8 cellular contexts compared by ENCODE assay signal in genomic region chr12:131827961-131828534, GRCh38. TPM values are rescaled to one million over a fixed set of nuclear protein-coding genes. Genes with fewer than 3 reads are reported as not detected.
DNase-seq lines count a peak whose midpoint lies in the region; ATAC-seq and TF ChIP-seq lines count a peak whose summit lies in the region.

Gene MMP17, plus strand, starts transcription at chr12:131828393. Its CDS starts 102 bp downstream, at chr12:131828495.

- POLR2A ChIA-PET in T-cell (lab: Charles Lee): no interaction called here

- no peaks in the 10 kb centered on the region for H3K9me3 ChIP-seq in ectodermal cell (ENCODE audit: control insufficient read depth, low read length)
- H3K9me3 ChIP-seq in tibial artery: peaks cover 0 to 5% (median 0%) of the 10 kb centered on the region in 3 donors

- peak within 1 kb of the TSS; percentile 52 for H3K9ac ChIP-seq in mesendoderm (ENCODE audit: low read length)

- TF ChIP-seq CTCF in GM12873 (IDR thresholded peaks at IDR 0.05; ENCODE audit: insufficient read depth, low read depth, low read length, missing control alignments) (peak; percentile 36), tibial artery (IDR thresholded peaks at IDR 0.05) (no peak)

- H2BK120ac ChIP-seq in mesendoderm (ENCODE audit: low read depth, low read length): no peak within 1 kb of the TSS

- H3K4me3 ChIP-seq in ectodermal cell (ENCODE audit: insufficient read depth, low read depth, low read length) (peak within 1 kb of the TSS; percentile 50), mesendoderm (ENCODE audit: low read length) (peak within 1 kb of the TSS; percentile 15), tibial artery (peak within 1 kb of the TSS; percentile 44 to 49)

- DNase-seq in ACHN (peak; percentile 82), T-cell (peak in 10 of 34 experiments; percentile 8 to 47 (median 26)), mesendoderm (peak; percentile 77), tibial artery (no peak), NCI-H774 (lab: John Stamatoyannopoulos, UW) (no peak)

- H3K4me1 ChIP-seq in ectodermal cell (ENCODE audit: control insufficient read depth, insufficient read depth, low read length) (peaks cover 18% of the 10 kb centered on the region), mesendoderm (ENCODE audit: control insufficient read depth, low read depth, low read length) (no peaks in the 10 kb centered on the region), tibial artery (peaks cover 0 to 56% (median 40%) of the 10 kb centered on the region in 4 donors)

- H3K27ac ChIP-seq in ectodermal cell (ENCODE audit: insufficient read depth, low read depth, low read length, poor library complexity, severe bottlenecking): no peak within 1 kb of the TSS
- no peak within 1 kb of the TSS for H3K27ac ChIP-seq in mesendoderm (ENCODE audit: low read depth, low read length)
- no peak within 1 kb of the TSS for H3K27ac ChIP-seq in tibial artery

- H3K79me1 ChIP-seq in mesendoderm (ENCODE audit: low read length): no peaks in the 10 kb centered on the region

- peak within 1 kb of the TSS; percentile 57 to 73 (median 68) for H3K4me3 Mint-ChIP-seq in T-cell

- ATAC-seq in HG03175 (IDR thresholded peaks at IDR 0.05; ENCODE audit: unreplicated experiment) (peak; percentile 51), T-cell (replicated peaks in 1 of 4) (peak; percentile 35 to 79 (median 50))

- no peak within 1 kb of the TSS for H4K8ac ChIP-seq in mesendoderm (ENCODE audit: low read depth, low read length)

- peak within 1 kb of the TSS; percentile 52 for H3K4me2 ChIP-seq in mesendoderm (ENCODE audit: low read length)

- H3K79me2 ChIP-seq in mesendoderm (ENCODE audit: control insufficient read depth, insufficient read depth, low read length): no peaks in the 10 kb centered on the region

- CTCF ChIA-PET in T-cell (lab: Charles Lee): no interaction called here

- peaks cover 56% of the 10 kb centered on the region for H3K27me3 ChIP-seq in ectodermal cell (ENCODE audit: control insufficient read depth, insufficient read depth, low read length, poor library complexity, severe bottlenecking)
- peaks cover 4% of the 10 kb centered on the region for H3K27me3 ChIP-seq in mesendoderm (ENCODE audit: insufficient read depth, low read length, poor library complexity)
- H3K27me3 ChIP-seq in tibial artery: peaks cover 0 to 67% of the 10 kb centered on the region in 2 donors

- no peak within 1 kb of the TSS for H2AK5ac ChIP-seq in mesendoderm (ENCODE audit: low read length)

- no peak within 1 kb of the TSS for H4K5ac ChIP-seq in mesendoderm (ENCODE audit: low read length)

- peak within 1 kb of the TSS; percentile 15 for H3K23ac ChIP-seq in mesendoderm (ENCODE audit: low read length)

- H2BK15ac ChIP-seq in mesendoderm (replicated peaks; ENCODE audit: low read depth): no peak within 1 kb of the TSS

- peaks cover 10 to 24% (median 13%) of the 10 kb centered on the region in 3 donors for H3K4me1 Mint-ChIP-seq in T-cell

- WGBS in ectodermal cell, 2 experiments: 1 to 2% methylated on average over 85 to 86 of the region's 86 CpGs
- no CpG with 5 or more reads among the region's 86 CpGs for WGBS in mesendoderm (ENCODE audit: extremely low coverage, insufficient coverage, low lambda C conversion rate)

- H3K36me3 ChIP-seq in ectodermal cell (ENCODE audit: control insufficient read depth, insufficient read depth, low read length) (no peaks in the 10 kb centered on the region), mesendoderm (ENCODE audit: control insufficient read depth, insufficient read depth, low read length) (no peaks in the 10 kb centered on the region), tibial artery (no peaks in the 10 kb centered on the region)

- no peak within 1 kb of the TSS for H2BK5ac ChIP-seq in mesendoderm (ENCODE audit: low read length)

- H3K36me3 Mint-ChIP-seq in T-cell: no peaks in the 10 kb centered on the region

- in situ Hi-C loops in ACHN (cut with HindIII; ENCODE audit: low pct_ligation_motif_present, low pct_unique_long_range_greater_than_20kb, low sequenced_read_pairs): no loop called here

- no peak within 1 kb of the TSS for H3K27ac Mint-ChIP-seq in T-cell

- H3K4ac ChIP-seq in mesendoderm (ENCODE audit: low read depth, low read length): peak within 1 kb of the TSS; percentile 22

- no peak within 1 kb of the TSS for H3K18ac ChIP-seq in mesendoderm (ENCODE audit: low read length)

- peak within 1 kb of the TSS; percentile 73 for H3K56ac ChIP-seq in mesendoderm (ENCODE audit: low read length)

- H3K9me3 Mint-ChIP-seq in T-cell: no peaks in the 10 kb centered on the region

- intact Hi-C loops in tibial artery (cut with DNase I; ENCODE audit: low total_unique reads): loop anchor here (10.0 kb wide), 1 partner anchor 223 kb away; no protein-coding TSS in a partner anchor

- H3K27me3 Mint-ChIP-seq in T-cell: peaks cover 35 to 57% of the 10 kb centered on the region in 2 donors

RNA-seq across cellular contexts. Expression of gene MMP17, which starts in this region (rescaled TPM):
- 1 to 10 TPM in 3 of 5 donors, under 1 TPM in 2; 0.58 to 2.7 (median 1.2) TPM for total RNA-seq in T-cell
- polyA plus RNA-seq in ectodermal cell (2013, experiment 1 of 4): 11.1 TPM
- 7.5 TPM for polyA plus RNA-seq in ectodermal cell (2013, experiment 2 of 4)
- polyA plus RNA-seq in ectodermal cell (2013, experiment 3 of 4): 6.2 TPM
- 9.5 TPM for polyA plus RNA-seq in ectodermal cell (2013, experiment 4 of 4)
- polyA plus RNA-seq in mesendoderm (2013, experiment 1 of 2): 5.5 TPM
- polyA plus RNA-seq in mesendoderm (2013, experiment 2 of 2): 5.9 TPM

Comparison
In these comparisons a context has a peak if more than half of its experiments do, and no peak if none do; other contexts are left out.
1. DNase-seq: peak in ACHN (single experiment) and mesendoderm (single experiment); none in tibial artery (0 of 2) and NCI-H774 (single experiment).
2. Peak in every context shown above with its lines, with median percentiles within 50 percentile points of each other: H3K4me3 ChIP-seq.